In the genomic region with DNA sequence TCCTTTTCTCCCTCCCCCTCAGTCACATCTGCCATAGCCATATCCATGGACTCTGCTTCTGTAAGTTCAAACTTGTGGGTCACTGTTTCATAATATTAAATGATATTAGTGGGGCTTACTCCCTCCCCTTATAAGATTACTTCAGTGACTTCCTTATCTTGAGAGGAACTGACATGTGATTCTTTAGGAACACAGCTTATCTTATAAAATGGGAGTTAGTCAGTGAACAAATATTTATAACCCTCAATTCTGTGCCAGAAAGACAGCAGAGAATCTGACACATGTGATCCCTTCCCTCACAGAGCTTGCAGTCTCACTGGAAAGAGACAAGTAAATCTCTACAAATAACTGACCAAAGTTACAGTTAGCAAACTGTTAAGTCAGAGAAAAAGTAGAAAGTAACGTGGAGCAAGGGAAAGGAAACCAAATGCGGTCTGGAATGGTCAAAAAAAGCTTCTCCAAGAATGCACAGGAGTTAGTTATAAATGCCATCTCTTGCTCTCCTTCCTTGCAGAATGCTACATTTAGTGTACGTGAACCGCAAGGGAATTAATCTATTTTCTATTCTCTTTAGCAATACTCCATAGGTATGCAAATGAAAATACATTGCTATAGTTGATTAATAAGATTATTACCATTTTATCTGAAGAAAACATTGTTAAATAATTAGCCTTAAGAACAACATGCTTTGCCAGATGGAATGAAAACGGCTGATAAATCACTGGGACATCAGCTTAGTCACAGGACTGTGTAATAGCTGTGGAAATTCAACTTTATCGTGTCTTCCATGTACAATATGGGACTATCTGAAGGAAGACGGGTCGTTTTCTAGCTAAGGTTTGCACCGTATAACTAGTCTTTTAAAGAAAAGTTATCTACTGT, we compare ENCODE assay signal across 9 cellular contexts. TPM values are rescaled to one million over a fixed set of nuclear protein-coding genes. Genes with fewer than 3 reads are reported as not detected.
DNase-seq lines count a peak whose midpoint lies in the region; ATAC-seq and TF ChIP-seq lines count a peak whose summit lies in the region.
"Had no signal": no experiment of that assay in that cellular context is flagged by ENCODE, and none has a peak within 500 bp of the region (broad histone marks: within the 10 kb centered on the region; RNA-seq: fewer than 3 reads in every experiment).

No MANE protein-coding gene starts in this region.

- peak overlapping the region in 1 of 2 donors; percentile 59 for H3K4me3 Mint-ChIP-seq in CD14-positive monocyte

- H3K4me3 ChIP-seq in fibroblast of pulmonary artery (replicated peaks; ENCODE audit: low read depth, low read length) (peak overlapping the region; percentile 30), MG63 (no peak overlapping the region)

- no peaks in the 10 kb centered on the region for H3K27me3 ChIP-seq in MG63

- no peak for DNase-seq in CD14-positive monocyte (ENCODE audit: low spot score)
- DNase-seq in OCI-M1 (lab: John Stamatoyannopoulos, UW), result peak; percentile 37
- DNase-seq in fibroblast of pulmonary artery (ENCODE audit: low read depth), result peak; percentile 82
- no peak for DNase-seq in omental fat pad (ENCODE audit: low spot score)
- DNase-seq in MG63, result no peak
- no peak for DNase-seq in middle frontal gyrus (ENCODE audit: extremely low spot score, low spot score)
- no peak for DNase-seq in DMS114 treated with DMSO at 0.1 percent for 48 hours (lab: John Stamatoyannopoulos, UW; ENCODE audit: unreplicated experiment)
- DNase-seq: activated CD4-positive, alpha-beta T cell treated with anti-CD3 and anti-CD28 coated beads, Interleukin-2, amount 50 U/mL, for 1 hour had no signal

- H3K27ac Mint-ChIP-seq in CD14-positive monocyte, result peak overlapping the region; percentile 63 to 85 (median 78)

- peaks cover 0 to 5% (median 3%) of the 10 kb centered on the region in 7 donors for H3K9me3 Mint-ChIP-seq in CD14-positive monocyte

- ATAC-seq in omental fat pad (ENCODE audit: low FRiP score) (peak; percentile 70), HG02840 (IDR thresholded peaks at IDR 0.05; ENCODE audit: low FRiP score, unreplicated experiment) (no peak)

- TF ChIP-seq CTCF in CD14-positive monocyte (IDR thresholded peaks at IDR 0.05) (no peak), fibroblast of pulmonary artery (IDR thresholded peaks at IDR 0.05; ENCODE audit: low read length, missing control alignments) (no peak), omental fat pad (IDR thresholded peaks at IDR 0.05) (no peak)

- peaks cover 23 to 32% of the 10 kb centered on the region in 2 donors for H3K36me3 Mint-ChIP-seq in CD14-positive monocyte

- peaks cover 58% of the 10 kb centered on the region for H3K4me1 Mint-ChIP-seq in CD14-positive monocyte

- no peaks in the 10 kb centered on the region for H3K27me3 Mint-ChIP-seq in CD14-positive monocyte (ENCODE audit: low read depth in 3 of 3)

- no peaks in the 10 kb centered on the region for H3K9me3 ChIP-seq in MG63

- intact Hi-C loops in CD14-positive monocyte (cut with micrococcal nuclease), result no loop called here

- no peaks in the 10 kb centered on the region for H3K36me3 ChIP-seq in MG63

RNA-seq across cellular contexts. Expression of a gene that starts 29.0 kb away (rescaled TPM):
- 10 to 100 TPM; 20.8 to 32.7 TPM for polyA plus RNA-seq in CD14-positive monocyte
- total RNA-seq in omental fat pad, result 100 to 1,000 TPM in 2 of 4 donors, 10 to 100 TPM in 2; 20.2 to 473 (median 149) TPM
- 13.2 and 19.5 TPM in 2 replicates for total RNA-seq in MG63 (2014; rRNA removed; shearing (Covaris generic); ENCODE audit: low replicate concordance)

Comparison
In these comparisons a context has a peak if more than half of its experiments do, and no peak if none do; other contexts are left out.
1. DNase-seq: peak in OCI-M1 (single experiment) and fibroblast of pulmonary artery (single experiment); none in CD14-positive monocyte (single experiment), omental fat pad (single experiment), MG63 (single experiment), middle frontal gyrus (single experiment) and DMS114 treated with DMSO at 0.1 percent for 48 hours (single experiment).